Comparison of ENCODE assay signal across 2 cellular contexts in the genomic region with DNA sequence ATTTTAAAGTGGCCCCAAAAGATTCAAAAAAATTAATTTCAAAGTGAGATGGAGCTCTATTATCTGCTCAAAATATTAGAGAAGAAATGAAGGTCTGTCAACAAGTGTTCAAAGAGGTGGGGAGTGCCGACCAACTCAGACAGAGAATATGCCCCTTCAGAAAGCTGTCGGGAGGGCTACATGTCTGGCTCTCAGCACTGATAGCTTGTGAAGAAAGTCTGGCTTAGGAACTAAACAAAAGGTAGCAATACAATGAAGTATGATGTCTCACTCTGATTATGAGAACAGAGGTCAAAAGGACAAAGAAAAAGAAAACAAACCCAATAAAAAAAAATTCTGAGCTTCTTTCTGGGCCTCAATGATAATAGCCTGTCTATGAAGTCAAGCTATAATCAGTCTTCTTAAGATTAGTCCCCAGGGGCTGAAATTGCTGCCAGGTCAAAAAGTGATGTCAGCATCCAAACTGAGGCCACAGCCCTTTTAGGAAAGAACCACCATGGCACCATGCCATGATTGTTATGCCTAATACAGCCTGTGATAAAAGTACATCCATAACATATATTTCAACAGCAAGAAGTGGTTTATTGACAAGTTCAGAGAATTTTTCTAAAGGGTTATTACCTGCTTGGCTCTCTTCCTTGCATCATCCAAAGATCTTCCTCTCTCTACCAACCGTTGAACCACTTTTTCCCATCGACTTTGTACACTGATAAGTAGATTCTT.
TF ChIP-seq lines count a peak whose summit lies in the region.

No MANE protein-coding gene starts in this region.

TF ChIP-seq in HEK293, 187 proteins besides CTCF, POLR2A, EP300 and RAD21 (continued from another document):
- TF ChIP-seq, protein P1, sequence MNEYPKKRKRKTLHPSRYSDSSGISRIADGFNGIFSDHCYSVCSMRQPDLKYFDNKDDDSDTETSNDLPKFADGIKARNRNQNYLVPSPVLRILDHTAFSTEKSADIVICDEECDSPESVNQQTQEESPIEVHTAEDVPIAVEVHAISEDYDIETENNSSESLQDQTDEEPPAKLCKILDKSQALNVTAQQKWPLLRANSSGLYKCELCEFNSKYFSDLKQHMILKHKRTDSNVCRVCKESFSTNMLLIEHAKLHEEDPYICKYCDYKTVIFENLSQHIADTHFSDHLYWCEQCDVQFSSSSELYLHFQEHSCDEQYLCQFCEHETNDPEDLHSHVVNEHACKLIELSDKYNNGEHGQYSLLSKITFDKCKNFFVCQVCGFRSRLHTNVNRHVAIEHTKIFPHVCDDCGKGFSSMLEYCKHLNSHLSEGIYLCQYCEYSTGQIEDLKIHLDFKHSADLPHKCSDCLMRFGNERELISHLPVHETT (tag by site-specific recombination; IDR thresholded peaks at IDR 0.05) = peak; percentile 74
- peak; percentile 59; the same call in 1 of the 2 replicates for TF ChIP-seq ZNF660 (tag by site-specific recombination; IDR thresholded peaks at IDR 0.05)
- peak; percentile 72; the same call in 1 of the 2 replicates for TF ChIP-seq OSR2 (tag by site-specific recombination; IDR thresholded peaks at IDR 0.05)
- peak; percentile 8; the same call in 1 of the 2 replicates for TF ChIP-seq ZNF174 (tag by site-specific recombination; IDR thresholded peaks at IDR 0.05)
- TF ChIP-seq ZNF843 (tag by site-specific recombination; IDR thresholded peaks at IDR 0.05) = peak; percentile 81
- TF ChIP-seq, protein P2, sequence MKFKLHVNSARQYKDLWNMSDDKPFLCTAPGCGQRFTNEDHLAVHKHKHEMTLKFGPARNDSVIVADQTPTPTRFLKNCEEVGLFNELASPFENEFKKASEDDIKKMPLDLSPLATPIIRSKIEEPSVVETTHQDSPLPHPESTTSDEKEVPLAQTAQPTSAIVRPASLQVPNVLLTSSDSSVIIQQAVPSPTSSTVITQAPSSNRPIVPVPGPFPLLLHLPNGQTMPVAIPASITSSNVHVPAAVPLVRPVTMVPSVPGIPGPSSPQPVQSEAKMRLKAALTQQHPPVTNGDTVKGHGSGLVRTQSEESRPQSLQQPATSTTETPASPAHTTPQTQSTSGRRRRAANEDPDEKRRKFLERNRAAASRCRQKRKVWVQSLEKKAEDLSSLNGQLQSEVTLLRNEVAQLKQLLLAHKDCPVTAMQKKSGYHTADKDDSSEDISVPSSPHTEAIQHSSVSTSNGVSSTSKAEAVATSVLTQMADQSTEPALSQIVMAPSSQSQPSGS (tag by site-specific recombination; IDR thresholded peaks at IDR 0.05; ENCODE audit: low read depth) = no peak; the same call in 1 of the 2 replicates

TF ChIP-seq in K562, 482 proteins besides CTCF, POLR2A, EP300 and RAD21 (continued from another document):
- TF ChIP-seq ETV6 (IDR thresholded peaks at IDR 0.05; ENCODE audit: borderline replicate concordance in 1 of 2, low read depth in 2 of 2, low read length in 1 of 2) (no peak), ETV6 (CRISPR knock-in tag; IDR thresholded peaks at IDR 0.05; ENCODE audit: borderline replicate concordance) (no peak), MAFG (tag; conservative IDR thresholded peaks at IDR 0.05) (no peak), SOX6 (IDR thresholded peaks at IDR 0.05) (peak; percentile 75), TAL1 (IDR thresholded peaks at IDR 0.05) (0 out of 2 replicates have a peak, but pooled peaks have one; percentile 13), THRAP3 (IDR thresholded peaks at IDR 0.05; ENCODE audit: borderline replicate concordance) (no peak), ZNF197 (CRISPR knock-in tag; IDR thresholded peaks at IDR 0.05; ENCODE audit: low read depth) (0 out of 2 replicates have a peak, but pooled peaks have one; percentile 51), SMAD4 (CRISPR knock-in tag; conservative IDR thresholded peaks at IDR 0.05) (peak; percentile 60), NFIC (IDR thresholded peaks at IDR 0.05) (peak; percentile 33; the same call in 1 of the 2 replicates), CBFA2T3 (IDR thresholded peaks at IDR 0.05) (0 out of 2 replicates have a peak, but pooled peaks have one; percentile 8)
- TF ChIP-seq, protein P3, sequence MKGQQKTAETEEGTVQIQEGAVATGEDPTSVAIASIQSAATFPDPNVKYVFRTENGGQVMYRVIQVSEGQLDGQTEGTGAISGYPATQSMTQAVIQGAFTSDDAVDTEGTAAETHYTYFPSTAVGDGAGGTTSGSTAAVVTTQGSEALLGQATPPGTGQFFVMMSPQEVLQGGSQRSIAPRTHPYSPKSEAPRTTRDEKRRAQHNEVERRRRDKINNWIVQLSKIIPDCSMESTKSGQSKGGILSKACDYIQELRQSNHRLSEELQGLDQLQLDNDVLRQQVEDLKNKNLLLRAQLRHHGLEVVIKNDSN (CRISPR knock-in tag; IDR thresholded peaks at IDR 0.05) = no peak
